Comparison of ENCODE assay signal across 21 cellular contexts in the genomic region with DNA sequence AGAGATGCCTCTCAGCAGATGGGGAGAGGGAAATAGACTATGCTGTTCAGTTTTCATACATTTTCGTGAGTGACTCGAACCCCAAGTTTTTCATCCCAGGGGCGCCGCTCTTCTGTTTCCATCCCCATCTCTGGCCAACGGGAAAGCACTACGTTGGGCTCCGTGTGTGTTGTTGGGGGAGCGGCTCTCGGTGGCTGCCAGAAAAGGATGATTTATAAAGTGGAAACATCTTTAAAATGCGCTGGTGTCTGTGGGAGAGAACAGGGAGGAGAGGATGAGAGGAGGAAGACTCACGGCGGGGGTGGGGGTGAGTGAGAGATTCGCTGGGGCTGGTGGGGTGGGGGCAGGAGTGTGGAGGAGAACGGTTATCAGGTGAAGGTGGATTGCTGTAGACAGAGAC. TPM values are rescaled to one million over a fixed set of nuclear protein-coding genes. Genes with fewer than 3 reads are reported as not detected.
DNase-seq lines count a peak whose midpoint lies in the region; ATAC-seq and TF ChIP-seq lines count a peak whose summit lies in the region.
"Had no signal": no experiment of that assay in that cellular context is flagged by ENCODE, and none has a peak within 500 bp of the region (broad histone marks: within the 10 kb centered on the region; RNA-seq: fewer than 3 reads in every experiment).

No MANE protein-coding gene starts in this region.

- no peak for TF ChIP-seq POLR2A in esophagus squamous epithelium (IDR thresholded peaks at IDR 0.05)

- no peak overlapping the region for H3K27ac ChIP-seq in heart right ventricle
- H3K27ac ChIP-seq in coronary artery, result no peak overlapping the region
- no peak overlapping the region for H3K27ac ChIP-seq in esophagus squamous epithelium
- H3K27ac ChIP-seq: spleen, VCaP had no signal

- ATAC-seq in Right ventricle myocardium superior (ENCODE audit: poor library complexity) (no peak), heart right ventricle (no peak), HG03457 (IDR thresholded peaks at IDR 0.05; ENCODE audit: unreplicated experiment) (no peak)
- no peak for ATAC-seq in naive thymus-derived CD8-positive, alpha-beta T cell
- ATAC-seq: stimulated activated memory B cell treated with anti-CD40 and anti-IgM and Interleukin-4, amounts not matched to agents 10 μg/mL and 1 μg/mL and 100 μg/mL, for 72 hours had no signal

- POLR2A ChIA-PET in naive thymus-derived CD8-positive, alpha-beta T cell (lab: Charles Lee), result no interaction called here

- intact Hi-C loops in Right ventricle myocardium superior (cut with DNase I) (no loop called here), heart right ventricle (cut with DNase I) (no loop called here), esophagus squamous epithelium (cut with DNase I) (no loop called here)

- 11 to 16% methylated on average over 14 of the region's 14 CpGs for WGBS in heart right ventricle, 2 donors
- 30 to 48% methylated on average over 7 to 13 of the region's 14 CpGs for WGBS in esophagus squamous epithelium, 2 donors

- DNase-seq in Right ventricle myocardium superior, result peak; percentile 11
- DNase-seq in heart right ventricle, result no peak
- no peak for DNase-seq in coronary artery (ENCODE audit: low spot score)
- no peak for DNase-seq in naive thymus-derived CD8-positive, alpha-beta T cell
- no peak for DNase-seq in dermis blood vessel endothelial cell
- no peak for DNase-seq in esophagus squamous epithelium (lab: John Stamatoyannopoulos, UW)
- DNase-seq in stimulated activated CD8-positive, alpha-beta memory T cell treated with anti-CD3 and anti-CD28 coated beads, Interleukin-4, amount 100 ng/mL, for 48 hours, result no peak
- DNase-seq: activated effector memory CD4-positive, alpha-beta T cell treated with Interleukin-2 at 50 U/mL for 16 hours; central memory CD4-positive, alpha-beta T cell; COR-L47; EL; hippocampal formation; MM.1S; NCI-H1694; RPMI8226; spleen had no signal

- H3K4me1 Mint-ChIP-seq in naive thymus-derived CD8-positive, alpha-beta T cell, result peaks cover 26 to 71% (median 54%) of the 10 kb centered on the region in 4 donors

- no peak for TF ChIP-seq CTCF in heart right ventricle (IDR thresholded peaks at IDR 0.05)
- no peak for TF ChIP-seq CTCF in coronary artery (IDR thresholded peaks at IDR 0.05)
- no peak for TF ChIP-seq CTCF in esophagus squamous epithelium (IDR thresholded peaks at IDR 0.05)

- H3K36me3 ChIP-seq in heart right ventricle (no peaks in the 10 kb centered on the region), esophagus squamous epithelium (no peaks in the 10 kb centered on the region)
- H3K36me3 ChIP-seq: prostate gland, spleen had no signal

- peaks cover 58 to 94% (median 76%) of the 10 kb centered on the region in 5 donors for H3K27me3 Mint-ChIP-seq in naive thymus-derived CD8-positive, alpha-beta T cell

- H3K9me3 ChIP-seq in heart right ventricle, result no peaks in the 10 kb centered on the region
- H3K9me3 ChIP-seq in esophagus squamous epithelium, result no peaks in the 10 kb centered on the region
- H3K9me3 ChIP-seq: prostate gland, spleen had no signal

- H3K27ac Mint-ChIP-seq in naive thymus-derived CD8-positive, alpha-beta T cell, result no peak overlapping the region
- H3K27ac Mint-ChIP-seq: stimulated activated memory B cell treated with anti-CD40 and anti-IgM and Interleukin-4, amounts not matched to agents 10 μg/mL and 1 μg/mL and 100 μg/mL, for 72 hours had no signal

- H3K27me3 ChIP-seq in heart right ventricle (peaks cover 31 to 100% (median 100%) of the 10 kb centered on the region in 7 donors), esophagus squamous epithelium (peaks cover 11 to 100% (median 38%) of the 10 kb centered on the region in 4 donors)

- H3K4me1 ChIP-seq in heart right ventricle (peaks cover 0 to 31% (median 20%) of the 10 kb centered on the region in 9 donors), esophagus squamous epithelium (peaks cover 5 to 40% (median 17%) of the 10 kb centered on the region in 3 donors)
- H3K4me1 ChIP-seq: prostate gland had no signal

- H3K4me3 ChIP-seq in heart right ventricle (peak overlapping the region in 5 of 10 donors; percentile 6 to 43 (median 27)), coronary artery (peak overlapping the region; percentile 61), esophagus squamous epithelium (peak overlapping the region in 1 of 4 donors; percentile 37)
- H3K4me3 ChIP-seq: prostate gland had no signal

- H3K9me3 Mint-ChIP-seq in naive thymus-derived CD8-positive, alpha-beta T cell, result peaks cover 0 to 5% (median 0%) of the 10 kb centered on the region in 9 donors

- peak overlapping the region; percentile 12 to 66 (median 46) for H3K4me3 Mint-ChIP-seq in naive thymus-derived CD8-positive, alpha-beta T cell

- peaks cover 0 to 4% (median 3%) of the 10 kb centered on the region in 3 donors for H3K36me3 Mint-ChIP-seq in naive thymus-derived CD8-positive, alpha-beta T cell

RNA-seq across cellular contexts. Expression of gene TBX4, which starts 5.8 kb away (rescaled TPM):
- total RNA-seq in Right ventricle myocardium superior (not detected), heart right ventricle (not detected), dermis blood vessel endothelial cell (not detected in 2 replicates), esophagus squamous epithelium (not detected)
- polyA plus RNA-seq in heart right ventricle, result under 1 TPM in 1 of 2 donors, not detected in 1; 0.03 TPM
- total RNA-seq in naive thymus-derived CD8-positive, alpha-beta T cell, result not detected
- not detected for polyA plus RNA-seq in naive thymus-derived CD8-positive, alpha-beta T cell
- total RNA-seq: spleen, ureter had no signal
- polyA plus RNA-seq: spleen had no signal

RNA-seq across cellular contexts. Expression of gene TBX2, which starts 58.4 kb away (rescaled TPM):
- 13.1 TPM for total RNA-seq in Right ventricle myocardium superior
- 10 to 100 TPM in 5 of 10 donors, 1 to 10 TPM in 5; 4.6 to 21.8 (median 10.0) TPM for total RNA-seq in heart right ventricle
- polyA plus RNA-seq in heart right ventricle, result 10 to 100 TPM; 13.4 to 31.1 TPM
- total RNA-seq in naive thymus-derived CD8-positive, alpha-beta T cell, result under 1 TPM in 1 of 2 experiments, not detected in 1; 0.13 TPM
- not detected for polyA plus RNA-seq in naive thymus-derived CD8-positive, alpha-beta T cell
- 0.09 and 0.34 TPM in 2 replicates for total RNA-seq in dermis blood vessel endothelial cell
- total RNA-seq in esophagus squamous epithelium, result 10 to 100 TPM in 1 of 4 donors, 1 to 10 TPM in 3; 2.2 to 13.4 (median 4.2) TPM
